ENCODE assay signal across 1 cellular context in genomic region chr3:189626286-189626685, GRCh38.
TF ChIP-seq lines count a peak whose summit lies in the region.

No MANE protein-coding gene starts in this region.

TF ChIP-seq in GM23338, 12 proteins besides CTCF, POLR2A, EP300 and RAD21 (continued from another document):
- TF ChIP-seq, protein P1, sequence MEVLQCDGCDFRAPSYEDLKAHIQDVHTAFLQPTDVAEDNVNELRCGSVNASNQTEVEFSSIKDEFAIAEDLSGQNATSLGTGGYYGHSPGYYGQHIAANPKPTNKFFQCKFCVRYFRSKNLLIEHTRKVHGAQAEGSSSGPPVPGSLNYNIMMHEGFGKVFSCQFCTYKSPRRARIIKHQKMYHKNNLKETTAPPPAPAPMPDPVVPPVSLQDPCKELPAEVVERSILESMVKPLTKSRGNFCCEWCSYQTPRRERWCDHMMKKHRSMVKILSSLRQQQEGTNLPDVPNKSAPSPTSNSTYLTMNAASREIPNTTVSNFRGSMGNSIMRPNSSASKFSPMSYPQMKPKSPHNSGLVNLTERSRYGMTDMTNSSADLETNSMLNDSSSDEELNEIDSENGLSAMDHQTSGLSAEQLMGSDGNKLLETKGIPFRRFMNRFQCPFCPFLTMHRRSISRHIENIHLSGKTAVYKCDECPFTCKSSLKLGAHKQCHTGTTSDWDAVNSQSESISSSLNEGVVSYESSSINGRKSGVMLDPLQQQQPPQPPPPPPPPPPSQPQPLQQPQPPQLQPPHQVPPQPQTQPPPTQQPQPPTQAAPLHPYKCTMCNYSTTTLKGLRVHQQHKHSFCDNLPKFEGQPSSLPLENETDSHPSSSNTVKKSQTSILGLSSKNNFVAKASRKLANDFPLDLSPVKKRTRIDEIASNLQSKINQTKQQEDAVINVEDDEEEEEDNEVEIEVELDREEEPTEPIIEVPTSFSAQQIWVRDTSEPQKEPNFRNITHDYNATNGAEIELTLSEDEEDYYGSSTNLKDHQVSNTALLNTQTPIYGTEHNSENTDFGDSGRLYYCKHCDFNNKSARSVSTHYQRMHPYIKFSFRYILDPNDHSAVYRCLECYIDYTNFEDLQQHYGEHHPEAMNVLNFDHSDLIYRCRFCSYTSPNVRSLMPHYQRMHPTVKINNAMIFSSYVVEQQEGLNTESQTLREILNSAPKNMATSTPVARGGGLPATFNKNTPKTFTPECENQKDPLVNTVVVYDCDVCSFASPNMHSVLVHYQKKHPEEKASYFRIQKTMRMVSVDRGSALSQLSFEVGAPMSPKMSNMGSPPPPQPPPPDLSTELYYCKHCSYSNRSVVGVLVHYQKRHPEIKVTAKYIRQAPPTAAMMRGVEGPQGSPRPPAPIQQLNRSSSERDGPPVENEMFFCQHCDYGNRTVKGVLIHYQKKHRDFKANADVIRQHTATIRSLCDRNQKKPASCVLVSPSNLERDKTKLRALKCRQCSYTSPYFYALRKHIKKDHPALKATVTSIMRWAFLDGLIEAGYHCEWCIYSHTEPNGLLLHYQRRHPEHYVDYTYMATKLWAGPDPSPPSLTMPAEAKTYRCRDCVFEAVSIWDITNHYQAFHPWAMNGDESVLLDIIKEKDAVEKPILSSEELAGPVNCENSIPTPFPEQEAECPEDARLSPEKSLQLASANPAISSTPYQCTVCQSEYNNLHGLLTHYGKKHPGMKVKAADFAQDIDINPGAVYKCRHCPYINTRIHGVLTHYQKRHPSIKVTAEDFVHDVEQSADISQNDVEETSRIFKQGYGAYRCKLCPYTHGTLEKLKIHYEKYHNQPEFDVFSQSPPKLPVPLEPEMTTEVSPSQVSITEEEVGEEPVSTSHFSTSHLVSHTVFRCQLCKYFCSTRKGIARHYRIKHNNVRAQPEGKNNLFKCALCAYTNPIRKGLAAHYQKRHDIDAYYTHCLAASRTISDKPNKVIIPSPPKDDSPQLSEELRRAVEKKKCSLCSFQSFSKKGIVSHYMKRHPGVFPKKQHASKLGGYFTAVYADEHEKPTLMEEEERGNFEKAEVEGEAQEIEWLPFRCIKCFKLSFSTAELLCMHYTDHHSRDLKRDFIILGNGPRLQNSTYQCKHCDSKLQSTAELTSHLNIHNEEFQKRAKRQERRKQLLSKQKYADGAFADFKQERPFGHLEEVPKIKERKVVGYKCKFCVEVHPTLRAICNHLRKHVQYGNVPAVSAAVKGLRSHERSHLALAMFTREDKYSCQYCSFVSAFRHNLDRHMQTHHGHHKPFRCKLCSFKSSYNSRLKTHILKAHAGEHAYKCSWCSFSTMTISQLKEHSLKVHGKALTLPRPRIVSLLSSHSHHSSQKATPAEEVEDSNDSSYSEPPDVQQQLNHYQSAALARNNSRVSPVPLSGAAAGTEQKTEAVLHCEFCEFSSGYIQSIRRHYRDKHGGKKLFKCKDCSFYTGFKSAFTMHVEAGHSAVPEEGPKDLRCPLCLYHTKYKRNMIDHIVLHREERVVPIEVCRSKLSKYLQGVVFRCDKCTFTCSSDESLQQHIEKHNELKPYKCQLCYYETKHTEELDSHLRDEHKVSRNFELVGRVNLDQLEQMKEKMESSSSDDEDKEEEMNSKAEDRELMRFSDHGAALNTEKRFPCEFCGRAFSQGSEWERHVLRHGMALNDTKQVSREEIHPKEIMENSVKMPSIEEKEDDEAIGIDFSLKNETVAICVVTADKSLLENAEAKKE (CRISPR knock-in tag; IDR thresholded peaks at IDR 0.05) = no peak
- TF ChIP-seq ZNF331 (CRISPR knock-in tag; IDR thresholded peaks at IDR 0.05; ENCODE audit: low read depth) = no peak
- no peak for TF ChIP-seq CREB1 (CRISPR knock-in tag; IDR thresholded peaks at IDR 0.05; ENCODE audit: low read depth)
- TF ChIP-seq ETS1 (IDR thresholded peaks at IDR 0.05) = no peak
- no peak for TF ChIP-seq REST (IDR thresholded peaks at IDR 0.05; ENCODE audit: unreplicated experiment)
- TF ChIP-seq NANOG (IDR thresholded peaks at IDR 0.05; ENCODE audit: borderline replicate concordance) = no peak
- no peak for TF ChIP-seq JUNB (IDR thresholded peaks at IDR 0.05; ENCODE audit: unreplicated experiment)
- TF ChIP-seq STAT1 (IDR thresholded peaks at IDR 0.05; ENCODE audit: unreplicated experiment) = no peak
